In the genomic region with DNA sequence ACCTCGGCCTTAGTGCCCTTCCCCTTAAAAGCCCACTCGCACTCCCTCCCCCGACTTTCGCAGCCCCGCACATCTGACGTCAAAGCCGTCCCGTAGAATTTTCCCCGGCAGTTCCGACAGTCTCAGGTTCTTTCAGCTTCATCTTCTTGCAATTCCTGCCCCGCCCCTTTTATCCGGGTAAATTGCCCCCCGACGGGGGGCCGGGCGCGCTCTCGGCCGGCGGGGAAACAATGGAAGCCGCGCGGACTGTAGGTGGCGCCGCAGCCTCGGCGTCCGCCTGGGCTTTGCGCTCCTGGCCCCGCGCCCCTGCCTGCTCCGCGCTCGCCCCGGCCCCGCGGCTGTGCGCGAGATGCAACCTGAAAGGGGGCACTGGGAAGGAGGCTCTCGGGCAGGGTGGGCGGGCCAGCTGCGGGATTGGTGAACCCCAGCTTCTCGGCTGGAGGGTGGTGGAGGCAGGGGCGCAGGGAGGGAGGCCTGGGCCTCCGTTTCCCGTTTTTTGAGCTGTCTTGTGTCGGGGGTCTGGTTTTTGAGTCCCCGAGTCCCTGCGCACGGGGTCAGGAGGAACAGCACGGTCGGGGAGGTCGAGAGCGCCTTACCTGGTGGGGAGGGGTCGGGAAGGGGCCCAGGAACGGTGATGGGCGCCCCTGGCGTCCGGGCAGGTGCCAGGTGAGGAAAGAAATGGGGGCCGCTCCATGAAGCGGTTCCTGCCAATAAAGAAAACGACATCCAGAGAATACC, we compare ENCODE assay signal across 8 cellular contexts. TPM values are rescaled to one million over a fixed set of nuclear protein-coding genes. Genes with fewer than 3 reads are reported as not detected.
A peak's percentile ranks its signal among the peaks of the same experiment; 100 is the strongest.
DNase-seq lines count a peak whose midpoint lies in the region; ATAC-seq, FAIRE-seq and TF ChIP-seq lines count a peak whose summit lies in the region.

No MANE protein-coding gene starts in this region.

- H3K4me1 ChIP-seq in pancreas: peaks cover 0 to 6% (median 0%) of the 10 kb centered on the region in 3 donors

- no peak overlapping the region for H3K27ac ChIP-seq in pancreas

- TF ChIP-seq CTCF in epithelial cell of esophagus (IDR thresholded peaks at IDR 0.05; ENCODE audit: insufficient read depth, low read depth, low read length, missing control alignments) (peak; percentile 43), pancreas (IDR thresholded peaks at IDR 0.05) (peak in 1 of 4 donors; percentile 12)

- H3K36me3 ChIP-seq in pancreas: no peaks in the 10 kb centered on the region

- H3K27me3 ChIP-seq in pancreas: peaks cover 0 to 43% (median 11%) of the 10 kb centered on the region in 4 donors

- no peaks in the 10 kb centered on the region for H3K9me3 ChIP-seq in pancreas

- intact Hi-C loops in pancreas (cut with DNase I): no loop called here

- ATAC-seq in pancreas (peak in 3 of 4 donors; percentile 51 to 66 (median 53)), HG03521 (IDR thresholded peaks at IDR 0.05; ENCODE audit: unreplicated experiment) (no peak)

- WGBS in pancreas, 2 donors: 3 to 5% methylated on average over 60 to 62 of the region's 62 CpGs

- H3K4me3 ChIP-seq in epithelial cell of esophagus (ENCODE audit: low read length): no peak overlapping the region
- H3K4me3 ChIP-seq in pancreas: peak overlapping the region in 2 of 4 donors; percentile 8 to 18

- DNase-seq in NCI-H2081 (lab: John Stamatoyannopoulos, UW): peak; percentile 14 to 18
- no peak for DNase-seq in NCI-H2081 treated with DMSO at 0.1 percent for 48 hours (lab: John Stamatoyannopoulos, UW)
- peak; percentile 80 for DNase-seq in NCI-H748 treated with DMSO at 0.1 percent for 48 hours (lab: John Stamatoyannopoulos, UW)
- peak; percentile 30 for DNase-seq in epithelial cell of esophagus (ENCODE audit: low read depth)
- no peak for DNase-seq in pancreas
- DNase-seq in hippocampal formation (lab: John Stamatoyannopoulos, UW): no peak
- no peak for DNase-seq in occipital lobe (lab: John Stamatoyannopoulos, UW)

- no peak for FAIRE-seq in pancreas (lab: Jason Lieb, UNC)

RNA-seq across cellular contexts. Expression of a gene that starts 0.9 kb away (rescaled TPM):
- total RNA-seq in pancreas (under 1 TPM in 4 of 6 donors, not detected in 2; 0.06 to 0.28 (median 0.13) TPM), occipital lobe (not detected)
- under 1 TPM in 1 of 2 donors, not detected in 1; 0.07 TPM for polyA plus RNA-seq in pancreas

RNA-seq across cellular contexts. Expression of a gene that starts 29.5 kb away (rescaled TPM):
- 10 to 100 TPM in 4 of 6 donors, 1 to 10 TPM in 2; 7.7 to 13.3 (median 12.1) TPM for total RNA-seq in pancreas
- polyA plus RNA-seq in pancreas: 10 to 100 TPM; 24.2 to 27.8 TPM
- total RNA-seq in occipital lobe: 17.9 TPM

Comparison
In these comparisons a context has a peak if more than half of its experiments do, and no peak if none do; other contexts are left out.
1. DNase-seq: peak in NCI-H2081 (2 of 2), NCI-H748 treated with DMSO at 0.1 percent for 48 hours (single experiment) and epithelial cell of esophagus (single experiment); none in NCI-H2081 treated with DMSO at 0.1 percent for 48 hours (single experiment), pancreas (0 of 6), hippocampal formation (0 of 2) and occipital lobe (single experiment).